ENCODE assay signal across 10 cellular contexts in genomic region chr1:70227439-70227838, GRCh38. TPM values are rescaled to one million over a fixed set of nuclear protein-coding genes. Genes with fewer than 3 reads are reported as not detected.
DNase-seq lines count a peak whose midpoint lies in the region; ATAC-seq, FAIRE-seq and TF ChIP-seq lines count a peak whose summit lies in the region.
"Had no signal": no experiment of that assay in that cellular context is flagged by ENCODE, and none has a peak within 500 bp of the region (broad histone marks: within the 10 kb centered on the region; RNA-seq: fewer than 3 reads in every experiment).

No MANE protein-coding gene starts in this region.

- no peaks in the 10 kb centered on the region for H3K9me3 Mint-ChIP-seq in activated naive CD8-positive, alpha-beta T cell (ENCODE audit: low read depth)
- H3K9me3 Mint-ChIP-seq in progenitor cell of endocrine pancreas (ENCODE audit: low read depth), result no peaks in the 10 kb centered on the region

- H3K4me2 ChIP-seq in HepG2 (ENCODE audit: low read depth, low read length), result no peak overlapping the region
- H3K4me2 ChIP-seq: hepatocyte had no signal

- TF ChIP-seq POLR2A in HepG2 (IDR thresholded peaks at IDR 0.05; ENCODE audit: insufficient read depth in 1 of 2, low read depth in 2 of 2, low read length in 2 of 2) (no peak), right lobe of liver (IDR thresholded peaks at IDR 0.05) (no peak)

- no TSS peak for BruUV-seq in HepG2 (replicated peaks; lab: Mats Ljungman, UMichigan)

- no peak for FAIRE-seq in HepG2 (lab: Jason Lieb, UNC)

- DNase-seq in HepG2 (ENCODE audit: low spot score), result no peak
- no peak for DNase-seq in right lobe of liver
- DNase-seq in progenitor cell of endocrine pancreas (ENCODE audit: low spot score, unreplicated experiment), result no peak
- no peak for DNase-seq in NCI-H2029 treated with DMSO at 0.1 percent for 48 hours (lab: John Stamatoyannopoulos, UW)
- DNase-seq in HT-29 (ENCODE audit: low spot score), result no peak
- DNase-seq in cortex of kidney (lab: John Stamatoyannopoulos, UW), result no peak
- DNase-seq: activated T-cell treated with anti-CD3 and anti-CD28 coated beads, Interleukin-2, amount 50 U/mL, for 1 hour had no signal

- no peaks in the 10 kb centered on the region for H3K27me3 Mint-ChIP-seq in activated naive CD8-positive, alpha-beta T cell
- H3K27me3 Mint-ChIP-seq in progenitor cell of endocrine pancreas, result no peaks in the 10 kb centered on the region

- CTCF ChIA-PET in HepG2 (lab: Yijun Ruan, JAX; ENCODE audit: low intra/inter-chr PET ratio, low total read pairs), result no interaction called here

- H2AFZ ChIP-seq in HepG2 (ENCODE audit: low read length), result no peak overlapping the region
- H2AFZ ChIP-seq: hepatocyte had no signal

- intact Hi-C loops in HepG2 (cut with micrococcal nuclease; ENCODE audit: unreplicated experiment), result no loop called here
- intact Hi-C loops in right lobe of liver (cut with DNase I), result no loop called here

- no peak overlapping the region for H3K4me3 ChIP-seq in HepG2 (replicated peaks in 1 of 3; ENCODE audit: insufficient read depth in 1 of 3, low read depth in 2 of 3, low read length in 3 of 3)
- no peak overlapping the region for H3K4me3 ChIP-seq in right lobe of liver
- H3K4me3 ChIP-seq in HUES48 (ENCODE audit: low read depth, low read length), result no peak overlapping the region
- H3K4me3 ChIP-seq: hepatocyte had no signal

- TF ChIP-seq EP300 in HepG2 (IDR thresholded peaks at IDR 0.05; ENCODE audit: low read depth in 2 of 2, low read length in 2 of 2), result no peak
- no peak for TF ChIP-seq EP300 in HepG2 (CRISPR knock-in tag; IDR thresholded peaks at IDR 0.05; ENCODE audit: borderline replicate concordance)

- H3K9me3 ChIP-seq in HepG2 (ENCODE audit: low read length) (no peaks in the 10 kb centered on the region), right lobe of liver (no peaks in the 10 kb centered on the region), HUES48 (ENCODE audit: control insufficient read depth, insufficient read depth, low read length) (no peaks in the 10 kb centered on the region)

- POLR2A ChIA-PET in HepG2 (lab: Yijun Ruan, JAX), result interaction anchor here (1.0 to 1.4 kb wide), 2 partner anchors 22 to 184 kb away, joined by 3 to 4 read pairs; partner anchors contain the start of genes CTH and LRRC40

- H3K27ac ChIP-seq in HepG2 (ENCODE audit: extremely low read length, insufficient read depth, low read length) (no peak overlapping the region), right lobe of liver (no peak overlapping the region), HUES48 (ENCODE audit: low read depth, low read length) (peak overlapping the region; percentile 12)
- H3K27ac ChIP-seq: hepatocyte had no signal

- H4K20me1 ChIP-seq in HepG2 (ENCODE audit: insufficient read depth, low read length), result peaks cover 29% of the 10 kb centered on the region

- peaks cover 62% of the 10 kb centered on the region for H3K4me1 Mint-ChIP-seq in activated naive CD8-positive, alpha-beta T cell (ENCODE audit: low read depth)
- peaks cover 28% of the 10 kb centered on the region for H3K4me1 Mint-ChIP-seq in progenitor cell of endocrine pancreas (ENCODE audit: low read depth)

- H3K27me3 ChIP-seq in HepG2 (ENCODE audit: control insufficient read depth in 1 of 2, insufficient read depth in 2 of 2, low read length in 2 of 2) (no peaks in the 10 kb centered on the region), right lobe of liver (no peaks in the 10 kb centered on the region), HUES48 (ENCODE audit: control insufficient read depth, insufficient read depth, low read length) (no peaks in the 10 kb centered on the region)
- H3K27me3 ChIP-seq: hepatocyte had no signal

- TF ChIP-seq CTCF in HepG2 (CRISPR knock-in tag; IDR thresholded peaks at IDR 0.05) (no peak), right lobe of liver (IDR thresholded peaks at IDR 0.05) (no peak), progenitor cell of endocrine pancreas (IDR thresholded peaks at IDR 0.05; ENCODE audit: unreplicated experiment) (no peak)

- peak overlapping the region; percentile 23 for H3K4me3 Mint-ChIP-seq in activated naive CD8-positive, alpha-beta T cell
- H3K4me3 Mint-ChIP-seq in progenitor cell of endocrine pancreas (ENCODE audit: low read depth), result no peak overlapping the region

- H3K4me1 ChIP-seq in HepG2 (ENCODE audit: insufficient read depth, low read length) (peaks cover 41% of the 10 kb centered on the region), right lobe of liver (peaks cover 0 to 8% (median 3%) of the 10 kb centered on the region in 4 donors), HUES48 (ENCODE audit: control insufficient read depth, insufficient read depth, low read length) (peaks cover 24% of the 10 kb centered on the region)

- peak overlapping the region; percentile 35 for H3K27ac Mint-ChIP-seq in activated naive CD8-positive, alpha-beta T cell
- H3K27ac Mint-ChIP-seq in progenitor cell of endocrine pancreas, result peak overlapping the region; percentile 7

- H3K9ac ChIP-seq in HepG2 (ENCODE audit: insufficient read depth, low read depth, low read length), result no peak overlapping the region
- H3K9ac ChIP-seq in HUES48 (ENCODE audit: low read depth, low read length), result no peak overlapping the region

- in situ Hi-C loops in HepG2 (cut with HindIII; ENCODE audit: extremely low pct_ligation_motif_present, low pct_unique_long_range_greater_than_20kb), result no loop called here

- H3K79me2 ChIP-seq in HepG2 (ENCODE audit: insufficient read depth, low read length), result peaks cover 63% of the 10 kb centered on the region

- TF ChIP-seq RAD21 in HepG2 (CRISPR knock-in tag; IDR thresholded peaks at IDR 0.05), result no peak

- H3K36me3 Mint-ChIP-seq in activated naive CD8-positive, alpha-beta T cell, result peaks cover 4% of the 10 kb centered on the region
- peaks cover 19% of the 10 kb centered on the region for H3K36me3 Mint-ChIP-seq in progenitor cell of endocrine pancreas (ENCODE audit: insufficient read depth)

- ATAC-seq in HepG2 (peak; percentile 36; the same call in 2 of the 3 replicates), right lobe of liver (no peak)

- 92% methylated on average over 1 of the region's 1 CpG for WGBS in HepG2 (ENCODE audit: low lambda C conversion rate)
- WGBS in right lobe of liver (ENCODE audit: insufficient coverage, low coverage, low lambda C conversion rate, missing lambda C conversion rate), result 46% methylated on average over 1 of the region's 1 CpG

- peaks cover 5 to 72% of the 10 kb centered on the region in 2 experiments for H3K36me3 ChIP-seq in HepG2 (replicated peaks in 1 of 2; ENCODE audit: control insufficient read depth in 1 of 2, insufficient read depth in 2 of 2, low read length in 2 of 2)
- H3K36me3 ChIP-seq in right lobe of liver, result peaks cover 0 to 59% (median 19%) of the 10 kb centered on the region in 4 donors
- peaks cover 95% of the 10 kb centered on the region for H3K36me3 ChIP-seq in HUES48 (ENCODE audit: control insufficient read depth, insufficient read depth, low read length)

RNA-seq across cellular contexts. Expression of gene SRSF11, which starts 6.3 kb away (rescaled TPM):
- 104 and 118 TPM in 2 replicates for total RNA-seq in HepG2 (2016; rRNA removed; fragmentation: Illumina TruSeq; extraction: Trizol)
- 16.2 and 19.1 TPM in 2 replicates for total RNA-seq in HepG2 (2016; cell fraction: cytosol; rRNA removed; fragmentation: Illumina TruSeq; extraction: Trizol; ENCODE audit: low read depth)
- total RNA-seq in HepG2 (2016; cell fraction: insoluble cytoplasmic fraction; rRNA removed; fragmentation: Illumina TruSeq; extraction: Trizol), result 95.0 and 121 TPM in 2 replicates
- total RNA-seq in HepG2 (2016; cell fraction: membrane; rRNA removed; fragmentation: Illumina TruSeq; extraction: Trizol), result 28.8 and 33.7 TPM in 2 replicates
- total RNA-seq in HepG2 (2016; cell fraction: nucleus; rRNA removed; fragmentation: Illumina TruSeq; extraction: Trizol), result 297 and 316 TPM in 2 replicates
- polyA plus RNA-seq in HepG2 (2011; rRNA removed), result 330 and 381 TPM in 2 replicates
- 89.8 and 90.5 TPM in 2 replicates for polyA plus RNA-seq in HepG2 (2011; cell fraction: cytosol; rRNA removed)
- 956 and 974 TPM in 2 replicates for polyA plus RNA-seq in HepG2 (2011; cell fraction: nucleus; rRNA removed)
- polyA plus RNA-seq in HepG2 (2012), result 143 and 191 TPM in 2 replicates
- polyA plus RNA-seq in HepG2 (2016; cell fraction: cytosol; fragmentation: Illumina TruSeq; extraction: Trizol; ENCODE audit: low read depth), result 7.5 and 9.6 TPM in 2 replicates
- 116 and 122 TPM in 2 replicates for polyA plus RNA-seq in HepG2 (2016; cell fraction: insoluble cytoplasmic fraction; fragmentation: Illumina TruSeq; extraction: Trizol; ENCODE audit: low read depth)
- polyA plus RNA-seq in HepG2 (2016; cell fraction: membrane; fragmentation: Illumina TruSeq; extraction: Trizol; ENCODE audit: low read depth), result 14.3 and 17.1 TPM in 2 replicates
- polyA plus RNA-seq in HepG2 (2016; cell fraction: nucleus; fragmentation: Illumina TruSeq; extraction: Trizol; ENCODE audit: insufficient read depth, low read depth), result 818 and 829 TPM in 2 replicates
- polyA minus RNA-seq in HepG2 (2011; rRNA and poly(A)+ RNA removed; ENCODE audit: low replicate concordance), result 353 and 396 TPM in 2 replicates
- 60.7 and 64.4 TPM in 2 replicates for polyA minus RNA-seq in HepG2 (2011; cell fraction: cytosol; rRNA and poly(A)+ RNA removed)
- 711 and 766 TPM in 2 replicates for polyA minus RNA-seq in HepG2 (2011; cell fraction: nucleus; rRNA and poly(A)+ RNA removed)
- total RNA-seq in right lobe of liver, result 10 to 100 TPM; 49.6 to 90.7 (median 62.8) TPM
- 314 and 318 TPM in 2 replicates for total RNA-seq in progenitor cell of endocrine pancreas
- total RNA-seq in HT-29 (2014; rRNA removed; shearing (Covaris generic)), result 94.0 and 115 TPM in 2 replicates

RNA-seq across cellular contexts. Expression of gene LRRC40, which starts 22.1 kb away (rescaled TPM):
- total RNA-seq in HepG2 (2016; rRNA removed; fragmentation: Illumina TruSeq; extraction: Trizol) (32.7 and 54.1 TPM in 2 replicates), right lobe of liver (10 to 100 TPM in 3 of 6 experiments, 1 to 10 TPM in 3; 8.9 to 15.3 (median 9.9) TPM), progenitor cell of endocrine pancreas (27.4 and 28.7 TPM in 2 replicates)
- 6.3 and 7.2 TPM in 2 replicates for total RNA-seq in HepG2 (2016; cell fraction: cytosol; rRNA removed; fragmentation: Illumina TruSeq; extraction: Trizol; ENCODE audit: low read depth)
- total RNA-seq in HepG2 (2016; cell fraction: insoluble cytoplasmic fraction; rRNA removed; fragmentation: Illumina TruSeq; extraction: Trizol), result 33.6 and 56.2 TPM in 2 replicates
- 13.8 and 19.0 TPM in 2 replicates for total RNA-seq in HepG2 (2016; cell fraction: membrane; rRNA removed; fragmentation: Illumina TruSeq; extraction: Trizol)
- total RNA-seq in HepG2 (2016; cell fraction: nucleus; rRNA removed; fragmentation: Illumina TruSeq; extraction: Trizol), result 30.8 and 31.2 TPM in 2 replicates
- 7.5 and 10.3 TPM in 2 replicates for polyA plus RNA-seq in HepG2 (2011; rRNA removed)
- polyA plus RNA-seq in HepG2 (2011; cell fraction: cytosol; rRNA removed), result 3.3 and 5.2 TPM in 2 replicates
- polyA plus RNA-seq in HepG2 (2011; cell fraction: nucleus; rRNA removed), result 5.3 and 7.6 TPM in 2 replicates
- polyA plus RNA-seq in HepG2 (2012), result 7.8 and 12.7 TPM in 2 replicates
- polyA plus RNA-seq in HepG2 (2016; cell fraction: cytosol; fragmentation: Illumina TruSeq; extraction: Trizol; ENCODE audit: low read depth), result 1.8 and 1.9 TPM in 2 replicates
- 43.1 and 49.1 TPM in 2 replicates for polyA plus RNA-seq in HepG2 (2016; cell fraction: insoluble cytoplasmic fraction; fragmentation: Illumina TruSeq; extraction: Trizol; ENCODE audit: low read depth)
- polyA plus RNA-seq in HepG2 (2016; cell fraction: membrane; fragmentation: Illumina TruSeq; extraction: Trizol; ENCODE audit: low read depth), result 5.4 and 6.1 TPM in 2 replicates
- 31.4 and 32.6 TPM in 2 replicates for polyA plus RNA-seq in HepG2 (2016; cell fraction: nucleus; fragmentation: Illumina TruSeq; extraction: Trizol; ENCODE audit: insufficient read depth, low read depth)
- polyA minus RNA-seq in HepG2 (2011; rRNA and poly(A)+ RNA removed; ENCODE audit: low replicate concordance), result 2.3 and 3.8 TPM in 2 replicates
- 7.3 and 9.4 TPM in 2 replicates for polyA minus RNA-seq in HepG2 (2011; cell fraction: cytosol; rRNA and poly(A)+ RNA removed)
- polyA minus RNA-seq in HepG2 (2011; cell fraction: nucleus; rRNA and poly(A)+ RNA removed), result 24.2 and 25.4 TPM in 2 replicates
- 5.8 and 7.5 TPM in 2 replicates for total RNA-seq in HT-29 (2014; rRNA removed; shearing (Covaris generic))
